In the genomic region with DNA sequence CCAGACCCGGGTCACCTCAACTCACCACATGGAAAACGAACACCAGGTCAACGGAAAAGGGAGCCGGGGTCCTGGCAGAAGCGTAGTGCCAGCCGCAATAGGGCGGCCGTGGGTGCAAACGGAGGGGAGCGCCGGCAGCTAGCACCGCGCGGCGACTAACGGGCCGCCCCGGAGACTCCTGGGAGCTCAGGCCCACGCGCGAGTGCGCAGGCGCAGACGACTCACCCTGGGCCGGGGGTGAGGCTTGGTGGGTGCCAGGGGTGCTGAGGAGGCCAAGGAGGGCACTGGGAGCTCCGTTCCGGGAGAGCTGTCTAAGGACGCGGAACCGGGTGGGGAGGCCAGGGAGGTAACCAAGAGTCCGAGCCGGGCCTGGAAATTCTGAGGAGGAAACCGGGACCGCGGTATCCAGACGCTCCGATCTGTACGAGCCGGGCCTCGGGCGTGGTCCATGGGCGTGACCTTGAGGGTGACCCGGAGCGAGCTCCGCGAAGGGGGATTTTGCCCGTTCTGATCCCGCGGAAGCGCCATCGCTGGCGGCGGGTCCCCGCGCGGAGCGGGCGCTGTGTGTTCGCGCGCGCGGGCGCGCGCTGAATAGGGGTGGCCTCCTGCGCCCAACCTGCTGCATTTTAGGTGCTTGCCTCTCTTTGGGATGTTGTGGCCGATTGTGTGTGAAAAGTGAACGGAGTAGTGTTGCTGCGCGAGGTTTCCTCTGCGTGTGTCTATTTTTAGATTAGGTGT, we compare ENCODE assay signal across 7 cellular contexts. TPM values are rescaled to one million over a fixed set of nuclear protein-coding genes. Genes with fewer than 3 reads are reported as not detected.
DNase-seq lines count a peak whose midpoint lies in the region; ATAC-seq and FAIRE-seq lines count a peak whose summit lies in the region.

Gene ZNF382, plus strand, starts transcription at position 213 of the 738 bp plus-strand sequence. CDS start 4,602 bp downstream, outside the sequence.

- H3K9me3 ChIP-seq in neuronal stem cell (replicated peaks in 1 of 2; ENCODE audit: control insufficient read depth in 2 of 2, insufficient read depth in 1 of 2, low read depth in 1 of 2, low read length in 2 of 2): peaks cover 0 to 46% of the 10 kb centered on the region in 2 donors

- H3K27ac ChIP-seq in neuronal stem cell (replicated peaks; ENCODE audit: low read length): no peak within 1 kb of the TSS

- peak within 1 kb of the TSS; percentile 89 for H3K9ac ChIP-seq in neuronal stem cell (ENCODE audit: low read depth, low read length, poor library complexity)

- peaks cover 3 to 10% of the 10 kb centered on the region in 2 donors for H3K4me1 ChIP-seq in neuronal stem cell (ENCODE audit: control insufficient read depth in 2 of 2, insufficient read depth in 1 of 2, low read depth in 1 of 2, low read length in 2 of 2)

- H3K4me3 ChIP-seq in neuronal stem cell (ENCODE audit: low read length in 2 of 2): peak within 1 kb of the TSS; percentile 91 to 99

- no peak within 1 kb of the TSS for H4K91ac ChIP-seq in neuronal stem cell (ENCODE audit: low read depth, low read length, poor library complexity)

- peak within 1 kb of the TSS; percentile 99 for H2AFZ ChIP-seq in neuronal stem cell (ENCODE audit: low read length)

- peaks cover 3 to 39% of the 10 kb centered on the region in 2 donors for H3K36me3 ChIP-seq in neuronal stem cell (replicated peaks in 1 of 2; ENCODE audit: control insufficient read depth in 2 of 2, insufficient read depth in 2 of 2, low read length in 2 of 2)

- no peak within 1 kb of the TSS for H3K4ac ChIP-seq in neuronal stem cell (ENCODE audit: low read length)

- peaks cover 3% of the 10 kb centered on the region for H3K79me1 ChIP-seq in neuronal stem cell (ENCODE audit: low read depth, low read length)

- no peak within 1 kb of the TSS for H2BK15ac ChIP-seq in neuronal stem cell (ENCODE audit: low read length)

- no peak for FAIRE-seq in frontal cortex (lab: Jason Lieb, UNC)

- no peaks in the 10 kb centered on the region for H3K27me3 ChIP-seq in neuronal stem cell (ENCODE audit: control insufficient read depth in 3 of 3, insufficient read depth in 3 of 3, low read depth in 1 of 3, low read length in 3 of 3)

- H3K23ac ChIP-seq in neuronal stem cell (ENCODE audit: low read depth, low read length, poor library complexity): no peak within 1 kb of the TSS

- H2BK120ac ChIP-seq in neuronal stem cell (ENCODE audit: low read depth, low read length): no peak within 1 kb of the TSS

- no CpG with 5 or more reads among the region's 72 CpGs for WGBS in neuronal stem cell (ENCODE audit: extremely low coverage in 2 of 2, insufficient read length in 2 of 2, insufficient replicate concordance in 1 of 2), 2 donors

- H2BK5ac ChIP-seq in neuronal stem cell (ENCODE audit: low read length): no peak within 1 kb of the TSS

- H4K8ac ChIP-seq in neuronal stem cell (ENCODE audit: low read depth, low read length): no peak within 1 kb of the TSS

- ATAC-seq in GM18867 (IDR thresholded peaks at IDR 0.05; ENCODE audit: unreplicated experiment) (peak; percentile 59), HG03108 (IDR thresholded peaks at IDR 0.05; ENCODE audit: unreplicated experiment) (peak; percentile 60)

- H3K18ac ChIP-seq in neuronal stem cell (ENCODE audit: low read length): peak within 1 kb of the TSS; percentile 94

- peak within 1 kb of the TSS; percentile 80 for H3K4me2 ChIP-seq in neuronal stem cell (ENCODE audit: insufficient read depth, low read length, poor library complexity, severe bottlenecking)

- H2BK12ac ChIP-seq in neuronal stem cell (ENCODE audit: low read length): no peak within 1 kb of the TSS

- DNase-seq in RPMI8226: peak; percentile 66
- DNase-seq in activated gamma-delta T cell (lab: John Stamatoyannopoulos, UW): peak; percentile 65
- DNase-seq in frontal cortex (ENCODE audit: low spot score in 2 of 2): peak; percentile 81 to 82
- peak; percentile 60 for DNase-seq in neuronal stem cell (ENCODE audit: low spot score)
- peak; percentile 33 for DNase-seq in stromal cell of bone marrow (ENCODE audit: low read depth)

- H3K14ac ChIP-seq in neuronal stem cell (ENCODE audit: low read length): no peak within 1 kb of the TSS

- H2AK5ac ChIP-seq in neuronal stem cell (ENCODE audit: low read depth, low read length): peak within 1 kb of the TSS; percentile 27

RNA-seq across cellular contexts. Expression of gene ZNF382, which starts in this region (rescaled TPM):
- 96.2 TPM for total RNA-seq in frontal cortex
- polyA plus RNA-seq in neuronal stem cell (2013, experiment 1 of 2): 9.3 TPM
- 10.4 TPM for polyA plus RNA-seq in neuronal stem cell (2013, experiment 2 of 2)
